1 cellular context compared by ENCODE assay signal in the genomic region with DNA sequence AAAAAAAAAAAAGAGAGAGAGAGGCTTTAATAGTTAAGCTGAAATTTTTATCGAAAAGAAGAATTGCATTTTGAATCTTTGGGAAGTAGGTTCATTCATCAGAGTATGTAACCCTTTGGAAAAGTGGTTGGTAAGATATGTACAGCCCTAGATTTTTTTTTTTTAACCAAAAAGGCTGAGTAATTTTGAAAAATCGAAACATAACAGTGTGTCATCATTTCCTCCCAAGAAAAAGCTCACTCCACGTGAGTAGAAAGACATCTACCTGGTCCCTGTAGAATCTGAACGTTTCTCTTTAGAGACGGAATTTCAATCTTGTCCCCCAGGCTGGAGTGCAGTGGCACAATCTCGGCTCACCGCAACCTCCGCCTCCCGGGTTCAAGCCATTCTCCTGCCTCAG.
TF ChIP-seq lines count a peak whose summit lies in the region.

No MANE protein-coding gene starts in this region.

TF ChIP-seq in SK-N-SH, 30 proteins besides CTCF, POLR2A, EP300 and RAD21 (continued from another document):
- TF ChIP-seq, protein P1, sequence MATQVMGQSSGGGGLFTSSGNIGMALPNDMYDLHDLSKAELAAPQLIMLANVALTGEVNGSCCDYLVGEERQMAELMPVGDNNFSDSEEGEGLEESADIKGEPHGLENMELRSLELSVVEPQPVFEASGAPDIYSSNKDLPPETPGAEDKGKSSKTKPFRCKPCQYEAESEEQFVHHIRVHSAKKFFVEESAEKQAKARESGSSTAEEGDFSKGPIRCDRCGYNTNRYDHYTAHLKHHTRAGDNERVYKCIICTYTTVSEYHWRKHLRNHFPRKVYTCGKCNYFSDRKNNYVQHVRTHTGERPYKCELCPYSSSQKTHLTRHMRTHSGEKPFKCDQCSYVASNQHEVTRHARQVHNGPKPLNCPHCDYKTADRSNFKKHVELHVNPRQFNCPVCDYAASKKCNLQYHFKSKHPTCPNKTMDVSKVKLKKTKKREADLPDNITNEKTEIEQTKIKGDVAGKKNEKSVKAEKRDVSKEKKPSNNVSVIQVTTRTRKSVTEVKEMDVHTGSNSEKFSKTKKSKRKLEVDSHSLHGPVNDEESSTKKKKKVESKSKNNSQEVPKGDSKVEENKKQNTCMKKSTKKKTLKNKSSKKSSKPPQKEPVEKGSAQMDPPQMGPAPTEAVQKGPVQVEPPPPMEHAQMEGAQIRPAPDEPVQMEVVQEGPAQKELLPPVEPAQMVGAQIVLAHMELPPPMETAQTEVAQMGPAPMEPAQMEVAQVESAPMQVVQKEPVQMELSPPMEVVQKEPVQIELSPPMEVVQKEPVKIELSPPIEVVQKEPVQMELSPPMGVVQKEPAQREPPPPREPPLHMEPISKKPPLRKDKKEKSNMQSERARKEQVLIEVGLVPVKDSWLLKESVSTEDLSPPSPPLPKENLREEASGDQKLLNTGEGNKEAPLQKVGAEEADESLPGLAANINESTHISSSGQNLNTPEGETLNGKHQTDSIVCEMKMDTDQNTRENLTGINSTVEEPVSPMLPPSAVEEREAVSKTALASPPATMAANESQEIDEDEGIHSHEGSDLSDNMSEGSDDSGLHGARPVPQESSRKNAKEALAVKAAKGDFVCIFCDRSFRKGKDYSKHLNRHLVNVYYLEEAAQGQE (IDR thresholded peaks at IDR 0.05; ENCODE audit: low read depth, low read length) = no peak
